Comparison of ENCODE assay signal across 1 cellular context in the genomic region with DNA sequence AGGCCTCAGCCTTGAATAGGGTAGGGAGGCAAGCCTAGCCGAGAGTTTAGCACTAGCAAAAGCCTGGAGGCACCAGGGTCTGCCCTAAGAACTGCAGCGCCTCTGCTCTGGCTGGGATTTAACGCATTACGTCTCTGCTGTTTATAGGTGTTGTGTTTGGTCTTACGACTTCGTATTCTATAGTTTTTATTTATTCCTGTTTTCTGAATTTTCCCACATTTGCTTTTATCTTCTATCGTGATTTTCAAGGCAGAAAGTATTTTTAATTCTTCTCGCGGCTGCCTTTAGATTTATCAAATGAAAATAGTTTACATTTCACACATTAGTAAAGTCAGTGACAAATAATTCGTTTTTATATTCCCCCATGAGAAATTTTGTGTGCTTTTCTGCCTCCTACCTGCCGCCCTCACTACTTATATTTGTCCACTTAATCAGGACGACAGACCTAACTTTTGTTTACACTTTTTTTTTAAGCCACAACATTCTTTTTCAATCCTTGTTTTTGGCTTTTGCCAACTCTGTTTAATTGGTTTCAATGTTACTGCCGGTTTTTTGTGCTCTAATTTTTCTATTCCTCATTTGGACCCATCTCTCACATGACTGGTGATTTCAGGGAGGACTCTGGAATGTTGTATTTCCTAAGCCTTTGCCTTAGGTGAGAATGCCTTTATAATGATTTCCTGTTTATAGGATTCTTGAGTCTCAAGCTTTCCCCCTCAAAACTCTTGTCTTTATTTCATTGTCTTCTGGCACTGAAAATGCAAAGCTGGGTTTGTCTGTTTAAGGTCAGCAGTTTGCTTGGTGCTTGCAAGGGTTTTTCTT.
TF ChIP-seq lines count a peak whose summit lies in the region.

No MANE protein-coding gene starts in this region.

TF ChIP-seq in K562, 482 proteins besides CTCF, POLR2A, EP300 and RAD21:
- TF ChIP-seq, protein P1, sequence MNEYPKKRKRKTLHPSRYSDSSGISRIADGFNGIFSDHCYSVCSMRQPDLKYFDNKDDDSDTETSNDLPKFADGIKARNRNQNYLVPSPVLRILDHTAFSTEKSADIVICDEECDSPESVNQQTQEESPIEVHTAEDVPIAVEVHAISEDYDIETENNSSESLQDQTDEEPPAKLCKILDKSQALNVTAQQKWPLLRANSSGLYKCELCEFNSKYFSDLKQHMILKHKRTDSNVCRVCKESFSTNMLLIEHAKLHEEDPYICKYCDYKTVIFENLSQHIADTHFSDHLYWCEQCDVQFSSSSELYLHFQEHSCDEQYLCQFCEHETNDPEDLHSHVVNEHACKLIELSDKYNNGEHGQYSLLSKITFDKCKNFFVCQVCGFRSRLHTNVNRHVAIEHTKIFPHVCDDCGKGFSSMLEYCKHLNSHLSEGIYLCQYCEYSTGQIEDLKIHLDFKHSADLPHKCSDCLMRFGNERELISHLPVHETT (CRISPR knock-in tag; conservative IDR thresholded peaks at IDR 0.05 in 1 of 2, IDR thresholded peaks at IDR 0.05 in 1 of 2) = no peak
- TF ChIP-seq ZNF316 (IDR thresholded peaks at IDR 0.05) (no peak), ZNF561 (CRISPR knock-in tag; conservative IDR thresholded peaks at IDR 0.05) (no peak), ID3 (CRISPR knock-in tag; IDR thresholded peaks at IDR 0.05) (no peak), ID3 (tag; IDR thresholded peaks at IDR 0.05) (no peak), TOE1 (IDR thresholded peaks at IDR 0.05; ENCODE audit: borderline replicate concordance) (no peak), TOE1 (CRISPR knock-in tag; IDR thresholded peaks at IDR 0.05; ENCODE audit: borderline replicate concordance, low read depth) (no peak), ASH1L (IDR thresholded peaks at IDR 0.05; ENCODE audit: borderline replicate concordance, low read depth, partially characterized antibody) (no peak), MCM5 (IDR thresholded peaks at IDR 0.05; ENCODE audit: low read depth) (no peak), LCOR (CRISPR knock-in tag; IDR thresholded peaks at IDR 0.05) (peak; percentile 54; the same call in 1 of the 2 replicates), HDAC2 (IDR thresholded peaks at IDR 0.05) (no peak), ZSCAN29 (IDR thresholded peaks at IDR 0.05) (0 out of 2 replicates have a peak, but pooled peaks have one; percentile 38), KLF1 (tag; IDR thresholded peaks at IDR 0.05) (no peak), ZBTB43 (CRISPR knock-in tag; IDR thresholded peaks at IDR 0.05) (no peak), ZBTB1 (CRISPR knock-in tag; IDR thresholded peaks at IDR 0.05; ENCODE audit: borderline replicate concordance, low read depth) (0 out of 2 replicates have a peak, but pooled peaks have one; percentile 2), ZNF655 (CRISPR knock-in tag; IDR thresholded peaks at IDR 0.05) (no peak), ZNF512 (tag; IDR thresholded peaks at IDR 0.05) (peak; percentile 66), ZNF740 (CRISPR knock-in tag; IDR thresholded peaks at IDR 0.05) (0 out of 2 replicates have a peak, but pooled peaks have one; percentile 41), ZNF740 (tag; IDR thresholded peaks at IDR 0.05) (no peak), ZKSCAN8 (CRISPR knock-in tag; IDR thresholded peaks at IDR 0.05) (no peak)
